11 cellular contexts compared by ENCODE assay signal in the genomic region with DNA sequence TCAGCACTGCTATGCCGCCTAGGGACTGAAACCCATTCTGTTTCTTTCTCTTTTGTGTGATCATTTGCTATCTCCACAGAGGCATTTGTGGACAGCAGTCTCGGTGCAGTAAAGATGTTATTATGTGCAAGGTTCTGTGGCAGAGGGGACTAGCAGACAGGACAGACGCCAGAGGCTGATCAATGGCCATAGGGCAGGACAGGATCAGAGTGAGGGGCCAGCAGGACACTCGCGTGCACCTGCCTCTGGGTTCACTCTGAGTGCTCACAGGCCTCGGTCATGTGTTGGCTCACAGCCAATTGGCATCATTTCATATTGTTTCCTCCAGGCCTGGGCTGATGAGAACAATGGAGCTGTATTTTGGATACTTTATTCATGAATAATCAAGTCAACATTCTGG.
DNase-seq lines count a peak whose midpoint lies in the region; ATAC-seq and TF ChIP-seq lines count a peak whose summit lies in the region.
"Had no signal": no experiment of that assay in that cellular context is flagged by ENCODE, and none has a peak within 500 bp of the region (broad histone marks: within the 10 kb centered on the region; RNA-seq: fewer than 3 reads in every experiment).

No MANE protein-coding gene starts in this region.

- H3K27me3 ChIP-seq in cardiac muscle cell (no peaks in the 10 kb centered on the region), SJCRH30 (no peaks in the 10 kb centered on the region), upper lobe of right lung (no peaks in the 10 kb centered on the region)
- H3K27me3 ChIP-seq: colonic mucosa, transverse colon had no signal

- no peaks in the 10 kb centered on the region for H3K36me3 Mint-ChIP-seq in stimulated activated effector memory CD8-positive, alpha-beta T cell treated with anti-CD3 and anti-CD28 coated beads, Interleukin-12 subunit alpha, Interleukin-12 subunit beta, amount 100 ng/mL, for 72 hours

- no peaks in the 10 kb centered on the region for H3K9me3 ChIP-seq in cardiac muscle cell (ENCODE audit: low read depth)
- H3K9me3 ChIP-seq in SJCRH30 (replicated peaks), result peaks cover 8% of the 10 kb centered on the region; the same call in 1 of the 2 replicates
- no peaks in the 10 kb centered on the region for H3K9me3 ChIP-seq in upper lobe of right lung
- H3K9me3 ChIP-seq: colonic mucosa, transverse colon had no signal

- no peaks in the 10 kb centered on the region for H3K4me1 Mint-ChIP-seq in stimulated activated effector memory CD8-positive, alpha-beta T cell treated with anti-CD3 and anti-CD28 coated beads, Interleukin-12 subunit alpha, Interleukin-12 subunit beta, amount 100 ng/mL, for 72 hours

- H3K4me1 ChIP-seq in cardiac muscle cell (ENCODE audit: low read depth), result peaks cover 4% of the 10 kb centered on the region
- H3K4me1 ChIP-seq in SJCRH30, result peaks cover 17% of the 10 kb centered on the region
- no peaks in the 10 kb centered on the region for H3K4me1 ChIP-seq in upper lobe of right lung
- H3K4me1 ChIP-seq: colonic mucosa, transverse colon had no signal

- ATAC-seq in left cardiac atrium (no peak), upper lobe of right lung (peak; percentile 44), GM19463 (IDR thresholded peaks at IDR 0.05; ENCODE audit: unreplicated experiment) (no peak)
- ATAC-seq in stimulated activated effector memory CD8-positive, alpha-beta T cell treated with anti-CD3 and anti-CD28 coated beads, Interleukin-12 subunit alpha, Interleukin-12 subunit beta, amount 100 ng/mL, for 72 hours, result no peak

- H3K4me3 ChIP-seq in cardiac muscle cell (no peak overlapping the region), SJCRH30 (no peak overlapping the region), upper lobe of right lung (no peak overlapping the region)
- H3K4me3 ChIP-seq: colonic mucosa, transverse colon had no signal

- no peak overlapping the region for H3K4me3 Mint-ChIP-seq in stimulated activated effector memory CD8-positive, alpha-beta T cell treated with anti-CD3 and anti-CD28 coated beads, Interleukin-12 subunit alpha, Interleukin-12 subunit beta, amount 100 ng/mL, for 72 hours

- intact Hi-C loops in left cardiac atrium (cut with DNase I) (no loop called here), head of caudate nucleus (cut with DNase I) (no loop called here), upper lobe of right lung (cut with DNase I) (no loop called here)

- DNase-seq in cardiac muscle cell (ENCODE audit: low read depth in 1 of 2, low spot score in 1 of 2), result peak; percentile 42 to 71
- DNase-seq in left cardiac atrium, result no peak
- DNase-seq in SJCRH30, result peak; percentile 79 to 91
- DNase-seq in head of caudate nucleus, result peak in 32 of 42 donors; percentile 5 to 70 (median 26)
- DNase-seq in upper lobe of right lung, result no peak
- DNase-seq in GM19238 (ENCODE audit: insufficient read length, low spot score), result no peak
- DNase-seq in stimulated activated effector memory CD8-positive, alpha-beta T cell treated with anti-CD3 and anti-CD28 coated beads, Interleukin-12 subunit alpha, Interleukin-12 subunit beta, amount 100 ng/mL, for 72 hours (ENCODE audit: low spot score in 2 of 2), result no peak
- DNase-seq: colonic mucosa; stimulated activated CD4-positive, alpha-beta T cell treated with anti-CD3 and anti-CD28 coated beads, Interleukin-2, amount 100 ng/mL, for 24 hours; transverse colon had no signal

- H3K9me3 Mint-ChIP-seq in stimulated activated effector memory CD8-positive, alpha-beta T cell treated with anti-CD3 and anti-CD28 coated beads, Interleukin-12 subunit alpha, Interleukin-12 subunit beta, amount 100 ng/mL, for 72 hours, result peaks cover 10% of the 10 kb centered on the region

- no peaks in the 10 kb centered on the region for H3K36me3 ChIP-seq in cardiac muscle cell
- no peaks in the 10 kb centered on the region for H3K36me3 ChIP-seq in SJCRH30
- no peaks in the 10 kb centered on the region for H3K36me3 ChIP-seq in upper lobe of right lung
- H3K36me3 ChIP-seq: colonic mucosa, transverse colon had no signal

- TF ChIP-seq CTCF in cardiac muscle cell (IDR thresholded peaks at IDR 0.05; ENCODE audit: low read depth, low read length) (no peak), upper lobe of right lung (IDR thresholded peaks at IDR 0.05) (no peak)

- H3K27ac ChIP-seq in cardiac muscle cell (no peak overlapping the region), SJCRH30 (no peak overlapping the region), upper lobe of right lung (no peak overlapping the region)
- H3K27ac ChIP-seq: colonic mucosa, transverse colon had no signal

- H3K27ac Mint-ChIP-seq in stimulated activated effector memory CD8-positive, alpha-beta T cell treated with anti-CD3 and anti-CD28 coated beads, Interleukin-12 subunit alpha, Interleukin-12 subunit beta, amount 100 ng/mL, for 72 hours, result no peak overlapping the region

Comparison
In these comparisons a context has a peak if more than half of its experiments do, and no peak if none do; other contexts are left out.
1. DNase-seq: peak in cardiac muscle cell (2 of 2), SJCRH30 (2 of 2) and head of caudate nucleus (32 of 42); none in left cardiac atrium (single experiment), upper lobe of right lung (single experiment), GM19238 (single experiment) and stimulated activated effector memory CD8-positive, alpha-beta T cell treated with anti-CD3 and anti-CD28 coated beads, Interleukin-12 subunit alpha, Interleukin-12 subunit beta, amount 100 ng/mL, for 72 hours (0 of 2).